31 cellular contexts compared by ENCODE assay signal in genomic region chr1:27882543-27882903, GRCh38. TPM values are rescaled to one million over a fixed set of nuclear protein-coding genes. Genes with fewer than 3 reads are reported as not detected.
A peak's percentile ranks its signal among the peaks of the same experiment; 100 is the strongest.
DNase-seq lines count a peak whose midpoint lies in the region; ATAC-seq and TF ChIP-seq lines count a peak whose summit lies in the region.
"Had no signal": no experiment of that assay in that cellular context is flagged by ENCODE, and none has a peak within 500 bp of the region (broad histone marks: within the 10 kb centered on the region; RNA-seq: fewer than 3 reads in every experiment).

No MANE protein-coding gene starts in this region.

- no peak for TF ChIP-seq CTCF in GM06990 (IDR thresholded peaks at IDR 0.05; ENCODE audit: insufficient read depth, low read length, poor library complexity, severe bottlenecking)

- peak overlapping the region in 1 of 2 donors; percentile 29 for H3K4me3 Mint-ChIP-seq in activated T-cell treated with anti-CD3 and anti-CD28 coated beads, Interleukin-2, amount 50 U/mL, for 72 hours
- H3K4me3 Mint-ChIP-seq in stimulated activated effector memory CD8-positive, alpha-beta T cell treated with anti-CD3 and anti-CD28 coated beads, Interleukin-12 subunit alpha, Interleukin-12 subunit beta, amount 100 ng/mL, for 72 hours, result no peak overlapping the region
- H3K4me3 Mint-ChIP-seq: activated CD4-positive, alpha-beta memory T cell treated with anti-CD3 and anti-CD28 coated beads for 36 hours; T-helper 1 cell treated with Interleukin-12 subunit alpha and Interleukin-12 subunit beta and Interleukin-4 antibody, amounts not matched to agents 30 μg/mL and 1 μg/mL, for 36 hours had no signal

- no peak for DNase-seq in activated T-cell treated with anti-CD3 and anti-CD28 coated beads, Interleukin-2, amount 50 U/mL, for 72 hours
- no peak for DNase-seq in activated T-cell treated with anti-CD3 and anti-CD28 coated beads for 4 hours
- DNase-seq in GM06990 (ENCODE audit: extremely low read depth, insufficient read length), result no peak
- no peak for DNase-seq in erythroblast (lab: John Stamatoyannopoulos, UW)
- no peak for DNase-seq in stimulated activated effector memory CD8-positive, alpha-beta T cell treated with anti-CD3 and anti-CD28 coated beads, Interleukin-12 subunit alpha, Interleukin-12 subunit beta, amount 100 ng/mL, for 72 hours (ENCODE audit: low spot score in 2 of 2)
- no peak for DNase-seq in CD1c-positive myeloid dendritic cell (ENCODE audit: extremely low spot score)
- no peak for DNase-seq in Ammon's horn (ENCODE audit: low spot score)
- no peak for DNase-seq in stimulated activated CD4-positive, alpha-beta T cell treated with anti-CD3 and anti-CD28 coated beads, Interleukin-4, amount 100 ng/mL, for 4 hours
- DNase-seq: activated CD4-positive, alpha-beta memory T cell treated with anti-CD3 and anti-CD28 coated beads for 36 hours; activated CD8-positive, alpha-beta memory T cell treated with anti-CD3 and anti-CD28 coated beads, Interleukin-2, amount 50 U/mL, for 4 hours; activated effector memory CD4-positive, alpha-beta T cell treated with Interleukin-2 at 50 U/mL for 16 hours; central memory CD4-positive, alpha-beta T cell; DMS 273 treated with DMSO at 0.1 percent for 48 hours; mesendoderm; MG63; NCI-H1417; NCI-H2029 treated with DMSO at 0.1 percent for 48 hours; NCI-H526 treated with DMSO at 0.1 percent for 48 hours; nucleus accumbens; PC-3; stimulated activated CD4-positive, alpha-beta T cell treated with anti-CD3 and anti-CD28 coated beads, Interleukin-12 subunit alpha, Interleukin-12 subunit beta, amount 100 ng/mL, for 4 hours; stimulated activated CD4-positive, alpha-beta T cell treated with anti-CD3 and anti-CD28 coated beads, Interleukin-2, amount 100 ng/mL, for 48 hours had no signal

- H3K4me3 ChIP-seq in GM06990 (replicated peaks; ENCODE audit: low read depth, low read length), result peak overlapping the region; percentile 25
- H3K4me3 ChIP-seq: adrenal gland, left lung, MG63, prostate gland, SK-N-MC had no signal

- TF ChIP-seq POLR2A in erythroblast (IDR thresholded peaks at IDR 0.05; ENCODE audit: low read length), result peak; percentile 9

- peaks cover 17 to 28% of the 10 kb centered on the region in 2 donors for H3K36me3 Mint-ChIP-seq in activated T-cell treated with anti-CD3 and anti-CD28 coated beads, Interleukin-2, amount 50 U/mL, for 72 hours (ENCODE audit: insufficient read depth in 2 of 2)
- peaks cover 53% of the 10 kb centered on the region for H3K36me3 Mint-ChIP-seq in stimulated activated effector memory CD8-positive, alpha-beta T cell treated with anti-CD3 and anti-CD28 coated beads, Interleukin-12 subunit alpha, Interleukin-12 subunit beta, amount 100 ng/mL, for 72 hours

- no peaks in the 10 kb centered on the region for H3K27me3 ChIP-seq in GM06990 (replicated peaks; ENCODE audit: control insufficient read depth, insufficient read depth, low read length)
- H3K27me3 ChIP-seq: adrenal gland, left lung, MG63 had no signal

- H3K27me3 Mint-ChIP-seq in activated T-cell treated with anti-CD3 and anti-CD28 coated beads, Interleukin-2, amount 50 U/mL, for 72 hours (ENCODE audit: low read depth), result no peaks in the 10 kb centered on the region
- H3K27me3 Mint-ChIP-seq: activated CD4-positive, alpha-beta memory T cell treated with anti-CD3 and anti-CD28 coated beads for 36 hours had no signal

- H3K27ac Mint-ChIP-seq in activated T-cell treated with anti-CD3 and anti-CD28 coated beads, Interleukin-2, amount 50 U/mL, for 72 hours, result peak overlapping the region; percentile 80
- peak overlapping the region; percentile 56 for H3K27ac Mint-ChIP-seq in stimulated activated effector memory CD8-positive, alpha-beta T cell treated with anti-CD3 and anti-CD28 coated beads, Interleukin-12 subunit alpha, Interleukin-12 subunit beta, amount 100 ng/mL, for 72 hours
- H3K27ac Mint-ChIP-seq: T-helper 1 cell treated with Interleukin-12 subunit alpha and Interleukin-12 subunit beta and Interleukin-4 antibody, amounts not matched to agents 30 μg/mL and 1 μg/mL, for 36 hours had no signal

- H3K9me3 Mint-ChIP-seq in activated T-cell treated with anti-CD3 and anti-CD28 coated beads, Interleukin-2, amount 50 U/mL, for 72 hours, result no peaks in the 10 kb centered on the region
- no peaks in the 10 kb centered on the region for H3K9me3 Mint-ChIP-seq in stimulated activated effector memory CD8-positive, alpha-beta T cell treated with anti-CD3 and anti-CD28 coated beads, Interleukin-12 subunit alpha, Interleukin-12 subunit beta, amount 100 ng/mL, for 72 hours
- H3K9me3 Mint-ChIP-seq: activated CD4-positive, alpha-beta memory T cell treated with anti-CD3 and anti-CD28 coated beads for 36 hours; T-helper 1 cell treated with Interleukin-12 subunit alpha and Interleukin-12 subunit beta and Interleukin-4 antibody, amounts not matched to agents 30 μg/mL and 1 μg/mL, for 36 hours had no signal

- peaks cover 55% of the 10 kb centered on the region for H3K4me1 Mint-ChIP-seq in activated T-cell treated with anti-CD3 and anti-CD28 coated beads, Interleukin-2, amount 50 U/mL, for 72 hours (ENCODE audit: low read depth)
- H3K4me1 Mint-ChIP-seq in stimulated activated effector memory CD8-positive, alpha-beta T cell treated with anti-CD3 and anti-CD28 coated beads, Interleukin-12 subunit alpha, Interleukin-12 subunit beta, amount 100 ng/mL, for 72 hours, result peaks cover 44% of the 10 kb centered on the region

- no peak for ATAC-seq in activated T-cell treated with anti-CD3 and anti-CD28 coated beads, Interleukin-2, amount 50 U/mL, for 72 hours (replicated peaks in 1 of 2)
- ATAC-seq in stimulated activated effector memory CD8-positive, alpha-beta T cell treated with anti-CD3 and anti-CD28 coated beads, Interleukin-12 subunit alpha, Interleukin-12 subunit beta, amount 100 ng/mL, for 72 hours, result no peak
- ATAC-seq: activated CD4-positive, CD25-positive, alpha-beta regulatory T cell treated with anti-CD3 and anti-CD28 coated beads, Interleukin-2, amount 50 U/mL, for 24 hours; left lung; PC-3; sciatic nerve had no signal

- H3K36me3 ChIP-seq in GM06990 (ENCODE audit: control insufficient read depth, insufficient read depth, low read length), result peaks cover 45% of the 10 kb centered on the region
- H3K36me3 ChIP-seq: adrenal gland, MG63, prostate gland had no signal

RNA-seq across cellular contexts. Expression of gene THEMIS2, which starts 10.2 kb away (rescaled TPM):
- total RNA-seq in activated T-cell treated with anti-CD3 and anti-CD28 coated beads, Interleukin-2, amount 50 U/mL, for 72 hours, result 10 to 100 TPM; 26.0 to 81.0 TPM
- total RNA-seq: A172 had no signal

RNA-seq across cellular contexts. Expression of gene RPA2, which starts 31.9 kb away (rescaled TPM):
- total RNA-seq in activated T-cell treated with anti-CD3 and anti-CD28 coated beads, Interleukin-2, amount 50 U/mL, for 72 hours, result 10 to 100 TPM; 84.7 to 96.1 TPM

RNA-seq across cellular contexts. Expression of gene PPP1R8, which starts 51.9 kb away (rescaled TPM):
- total RNA-seq in activated T-cell treated with anti-CD3 and anti-CD28 coated beads, Interleukin-2, amount 50 U/mL, for 72 hours, result 10 to 100 TPM; 58.4 to 59.0 TPM

RNA-seq across cellular contexts. Expression of gene SMPDL3B, which starts 52.3 kb away (rescaled TPM):
- total RNA-seq in activated T-cell treated with anti-CD3 and anti-CD28 coated beads, Interleukin-2, amount 50 U/mL, for 72 hours, result 1 to 10 TPM in 1 of 2 donors, under 1 TPM in 1; 0.41 to 1.5 TPM
- total RNA-seq: A172, adrenal gland, myocyte had no signal
